4 cellular contexts compared by ENCODE assay signal in the genomic region with DNA sequence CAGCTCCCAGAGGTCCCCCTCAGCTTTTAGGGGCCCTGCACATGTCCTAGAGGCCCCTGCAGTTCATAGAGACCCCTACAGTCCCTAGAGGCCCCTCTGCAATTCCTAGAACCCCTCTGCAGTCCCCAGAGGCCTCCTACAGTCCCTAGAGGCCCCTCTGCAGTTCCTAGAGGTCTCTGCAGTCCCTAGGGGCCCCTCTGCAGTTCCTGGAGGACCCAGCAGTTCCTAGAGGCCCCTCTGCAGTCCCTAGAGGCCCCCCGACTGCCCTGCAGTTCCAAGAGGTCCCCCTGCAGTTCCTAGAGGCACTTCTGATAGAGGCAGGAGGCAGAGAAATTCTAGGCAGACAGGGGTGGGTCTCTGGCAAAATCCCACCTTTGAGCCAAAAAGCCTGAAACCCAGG. TPM values are rescaled to one million over a fixed set of nuclear protein-coding genes. Genes with fewer than 3 reads are reported as not detected.
"Had no signal": no experiment of that assay in that cellular context is flagged by ENCODE, and none has a peak within 500 bp of the region (broad histone marks: within the 10 kb centered on the region; RNA-seq: fewer than 3 reads in every experiment).

No MANE protein-coding gene starts in this region.

- DNase-seq: GDM1, GF-D8 had no signal

- ATAC-seq: GM12878 had no signal

- H3K4me3 ChIP-seq: GM12878 had no signal

RNA-seq across cellular contexts. Expression of gene MC2R, which starts 35.4 kb away (rescaled TPM):
- total RNA-seq: G401 had no signal
- polyA plus RNA-seq: GM12878 had no signal

RNA-seq across cellular contexts. Expression of gene MC5R, which starts 56.0 kb away (rescaled TPM):
- total RNA-seq: G401, GM12878 had no signal
- polyA plus RNA-seq: GM12878 had no signal
